Comparison of ENCODE assay signal across 1 cellular context in genomic region chr7:150979706-150980390, GRCh38.
TF ChIP-seq lines count a peak whose summit lies in the region.

No MANE protein-coding gene starts in this region.

TF ChIP-seq in K562, 482 proteins besides CTCF, POLR2A, EP300 and RAD21:
- TF ChIP-seq MIER1 (IDR thresholded peaks at IDR 0.05; ENCODE audit: low read depth) (0 out of 2 replicates have a peak, but pooled peaks have one; percentile 3), LEF1 (IDR thresholded peaks at IDR 0.05) (no peak)
